Comparison of ENCODE assay signal across 23 cellular contexts in the genomic region with DNA sequence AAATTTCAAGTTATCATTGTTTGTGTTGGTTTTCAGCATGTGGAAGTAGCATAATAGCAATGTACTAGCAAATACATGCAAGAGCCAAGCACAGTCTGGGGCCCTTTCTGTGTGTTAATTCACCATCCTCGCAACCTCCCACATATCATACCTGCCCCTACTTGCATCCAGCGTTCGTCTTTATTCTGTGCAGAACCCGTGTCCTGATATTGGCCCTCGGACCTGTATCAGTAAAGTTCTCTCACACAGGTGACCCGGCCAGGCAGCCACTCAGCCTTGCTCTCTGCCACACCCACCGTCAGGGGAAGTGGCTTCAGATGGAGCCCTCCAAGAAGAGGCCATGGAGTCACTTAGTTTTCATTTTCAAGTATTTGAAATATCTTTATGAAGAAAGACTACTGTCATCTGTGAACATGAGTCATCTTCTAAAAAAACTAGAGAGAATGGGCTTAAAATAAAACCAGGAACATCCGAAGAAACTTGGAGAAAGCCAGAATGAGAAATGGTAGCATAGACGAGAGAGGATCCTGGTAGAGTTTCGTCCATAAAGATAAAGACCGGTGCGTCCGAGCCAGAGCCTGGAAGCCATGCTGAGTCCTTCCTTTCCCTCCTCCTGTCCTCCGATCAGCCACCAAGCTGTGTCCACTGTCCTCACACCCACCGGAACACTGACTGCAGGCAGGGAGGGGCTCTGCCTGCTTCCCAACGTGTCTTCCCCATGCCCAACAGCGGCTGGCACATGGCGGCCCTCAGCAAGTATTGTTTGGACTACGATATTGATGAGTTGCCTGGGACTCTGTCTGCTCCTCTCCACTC.
"Had no signal": no experiment of that assay in that cellular context is flagged by ENCODE, and none has a peak within 500 bp of the region (broad histone marks: within the 10 kb centered on the region; RNA-seq: fewer than 3 reads in every experiment).

No MANE protein-coding gene starts in this region.

- DNase-seq: activated CD4-positive, alpha-beta memory T cell treated with anti-CD3 and anti-CD28 coated beads for 36 hours; activated CD4-positive, alpha-beta T cell treated with anti-CD3 and anti-CD28 coated beads for 36 hours; activated naive CD4-positive, alpha-beta T cell treated with Interleukin-2 at 50 U/mL for 16 hours; activated T-cell treated with anti-CD3 and anti-CD28 coated beads for 4 hours; anterior cingulate cortex; brain microvascular endothelial cell; cerebellar nuclear complex; effector CD4-positive, alpha-beta T cell; heart left ventricle; kidney glomerular epithelial cell; left ventricle myocardium superior; stimulated activated CD4-positive, alpha-beta T cell treated with anti-CD3 and anti-CD28 coated beads, Interleukin-15, amount 100 ng/mL, for 24 hours; stimulated activated CD4-positive, alpha-beta T cell treated with anti-CD3 and anti-CD28 coated beads, Interleukin-2, amount 100 ng/mL, for 48 hours had no signal

- H3K27me3 ChIP-seq: brain microvascular endothelial cell, gastroesophageal sphincter, heart left ventricle, right atrium auricular region had no signal

- H3K27me3 Mint-ChIP-seq: activated CD4-positive, alpha-beta T cell treated with anti-CD3 and anti-CD28 coated beads for 36 hours had no signal

- H3K4me3 ChIP-seq: gastroesophageal sphincter, heart left ventricle, right atrium auricular region, skin epidermis had no signal

- ATAC-seq: activated CD4-positive, alpha-beta T cell treated with anti-CD3 and anti-CD28 coated beads for 36 hours; activated T-helper 17 cell treated with anti-CD3 and anti-CD28 coated beads, Interleukin-2, amount 50 U/mL, for 72 hours; gastroesophageal sphincter; WTC11 had no signal

- H3K27ac Mint-ChIP-seq: activated CD4-positive, alpha-beta memory T cell treated with anti-CD3 and anti-CD28 coated beads for 36 hours; activated CD4-positive, alpha-beta T cell treated with anti-CD3 and anti-CD28 coated beads for 36 hours; nephron; progenitor cell of endocrine pancreas; stimulated activated naive CD8-positive, alpha-beta T cell treated with anti-CD3 and anti-CD28 coated beads, Interleukin-15, Interleukin-2, amounts not matched to agents 100 ng/mL and 50 ng/mL, for 24 hours; T-helper 2 cell treated with Interferon-gamma antibody and Interleukin-4, amounts not matched to agents 5 μg/mL and 100 μg/mL, for 36 hours; type B pancreatic cell; WTC11 had no signal

- H3K4me3 Mint-ChIP-seq: activated CD4-positive, alpha-beta memory T cell treated with anti-CD3 and anti-CD28 coated beads for 36 hours; activated CD4-positive, alpha-beta T cell treated with anti-CD3 and anti-CD28 coated beads for 36 hours; activated T-helper 17 cell treated with anti-CD3 and anti-CD28 coated beads, Interleukin-2, amount 50 U/mL, for 72 hours; nephron; stimulated activated naive CD8-positive, alpha-beta T cell treated with anti-CD3 and anti-CD28 coated beads, Interleukin-15, Interleukin-2, amounts not matched to agents 100 ng/mL and 50 ng/mL, for 24 hours; T-helper 2 cell treated with Interferon-gamma antibody and Interleukin-4, amounts not matched to agents 5 μg/mL and 100 μg/mL, for 36 hours; type B pancreatic cell; WTC11 had no signal

- H3K9me3 Mint-ChIP-seq: activated CD4-positive, alpha-beta memory T cell treated with anti-CD3 and anti-CD28 coated beads for 36 hours; activated T-helper 17 cell treated with anti-CD3 and anti-CD28 coated beads, Interleukin-2, amount 50 U/mL, for 72 hours; nephron; stimulated activated naive CD8-positive, alpha-beta T cell treated with anti-CD3 and anti-CD28 coated beads, Interleukin-15, Interleukin-2, amounts not matched to agents 100 ng/mL and 50 ng/mL, for 24 hours; T-helper 2 cell treated with Interferon-gamma antibody and Interleukin-4, amounts not matched to agents 5 μg/mL and 100 μg/mL, for 36 hours; type B pancreatic cell had no signal

- H3K36me3 Mint-ChIP-seq: activated CD4-positive, alpha-beta memory T cell treated with anti-CD3 and anti-CD28 coated beads for 36 hours; WTC11 had no signal
